Comparison of ENCODE assay signal across 8 cellular contexts in genomic region chr5:172984244-172984953, GRCh38. TPM values are rescaled to one million over a fixed set of nuclear protein-coding genes. Genes with fewer than 3 reads are reported as not detected.
A peak's percentile ranks its signal among the peaks of the same experiment; 100 is the strongest.
DNase-seq lines count a peak whose midpoint lies in the region; ATAC-seq and TF ChIP-seq lines count a peak whose summit lies in the region.

No MANE protein-coding gene starts in this region.

- DNase-seq in NCI-H2227 (lab: John Stamatoyannopoulos, UW; ENCODE audit: unreplicated experiment): peak; percentile 66
- no peak for DNase-seq in NCI-H2227 treated with DMSO at 0.1 percent for 48 hours (lab: John Stamatoyannopoulos, UW)
- DNase-seq in NCI-H2107 (lab: John Stamatoyannopoulos, UW): peak; percentile 21
- DNase-seq in WTC11 (ENCODE audit: low spot score): peak; percentile 68
- DNase-seq in cardiac fibroblast (ENCODE audit: low read depth in 2 of 2): peak; percentile 91 to 92
- DNase-seq in iris pigment epithelial cell (ENCODE audit: low read depth): peak; percentile 97
- DNase-seq in stimulated activated CD4-positive, alpha-beta T cell treated with anti-CD3 and anti-CD28 coated beads, Interleukin-12 subunit alpha, Interleukin-12 subunit beta, amount 100 ng/mL, for 4 hours: peak; percentile 60

- no peaks in the 10 kb centered on the region for H3K36me3 Mint-ChIP-seq in WTC11

- POLR2A ChIA-PET in WTC11 (lab: Charles Lee): interaction anchor here (0.6 to 1.8 kb wide), 5 partner anchors 25 to 345 kb away, joined by 3 to 14 read pairs (median 7); partner anchors contain the start of genes BNIP1, RPL26L1 and STC2

- CTCF ChIA-PET in WTC11 (lab: Charles Lee): interaction anchor here (0.5 to 2.0 kb wide), 25 partner anchors 13 to 553 kb away, joined by 3 to 28 read pairs (median 5); partner anchors contain the start of genes BNIP1, DUSP1, NKX2-5 and RPL26L1

- ATAC-seq in HG02973 (IDR thresholded peaks at IDR 0.05; ENCODE audit: unreplicated experiment): peak; percentile 67
- peak; percentile 73 for ATAC-seq in WTC11

- peak overlapping the region; percentile 97 to 99 for H3K4me3 ChIP-seq in cardiac fibroblast (replicated peaks in 1 of 2; ENCODE audit: low read depth in 2 of 2, low read length in 2 of 2)

- TF ChIP-seq CTCF in WTC11 (IDR thresholded peaks at IDR 0.05) (no peak), cardiac fibroblast (IDR thresholded peaks at IDR 0.05; ENCODE audit: low read depth, low read length) (peak; percentile 73)

- H3K9me3 Mint-ChIP-seq in WTC11: no peaks in the 10 kb centered on the region

- H3K27me3 Mint-ChIP-seq in WTC11 (ENCODE audit: low read depth): peaks cover 3% of the 10 kb centered on the region; the same call in 1 of the 2 replicates

- peak overlapping the region; percentile 97 for H3K27ac Mint-ChIP-seq in WTC11

- peak overlapping the region; percentile 98 for H3K4me3 Mint-ChIP-seq in WTC11

- peaks cover 9% of the 10 kb centered on the region for H3K4me1 Mint-ChIP-seq in WTC11

TF ChIP-seq in WTC11, 78 proteins besides CTCF, POLR2A, EP300 and RAD21:
- 0 out of 2 replicates have a peak, but pooled peaks have one; percentile 4 for TF ChIP-seq FOXP1 (CRISPR knock-in tag; IDR thresholded peaks at IDR 0.05; ENCODE audit: borderline replicate concordance)
- TF ChIP-seq, protein P1, sequence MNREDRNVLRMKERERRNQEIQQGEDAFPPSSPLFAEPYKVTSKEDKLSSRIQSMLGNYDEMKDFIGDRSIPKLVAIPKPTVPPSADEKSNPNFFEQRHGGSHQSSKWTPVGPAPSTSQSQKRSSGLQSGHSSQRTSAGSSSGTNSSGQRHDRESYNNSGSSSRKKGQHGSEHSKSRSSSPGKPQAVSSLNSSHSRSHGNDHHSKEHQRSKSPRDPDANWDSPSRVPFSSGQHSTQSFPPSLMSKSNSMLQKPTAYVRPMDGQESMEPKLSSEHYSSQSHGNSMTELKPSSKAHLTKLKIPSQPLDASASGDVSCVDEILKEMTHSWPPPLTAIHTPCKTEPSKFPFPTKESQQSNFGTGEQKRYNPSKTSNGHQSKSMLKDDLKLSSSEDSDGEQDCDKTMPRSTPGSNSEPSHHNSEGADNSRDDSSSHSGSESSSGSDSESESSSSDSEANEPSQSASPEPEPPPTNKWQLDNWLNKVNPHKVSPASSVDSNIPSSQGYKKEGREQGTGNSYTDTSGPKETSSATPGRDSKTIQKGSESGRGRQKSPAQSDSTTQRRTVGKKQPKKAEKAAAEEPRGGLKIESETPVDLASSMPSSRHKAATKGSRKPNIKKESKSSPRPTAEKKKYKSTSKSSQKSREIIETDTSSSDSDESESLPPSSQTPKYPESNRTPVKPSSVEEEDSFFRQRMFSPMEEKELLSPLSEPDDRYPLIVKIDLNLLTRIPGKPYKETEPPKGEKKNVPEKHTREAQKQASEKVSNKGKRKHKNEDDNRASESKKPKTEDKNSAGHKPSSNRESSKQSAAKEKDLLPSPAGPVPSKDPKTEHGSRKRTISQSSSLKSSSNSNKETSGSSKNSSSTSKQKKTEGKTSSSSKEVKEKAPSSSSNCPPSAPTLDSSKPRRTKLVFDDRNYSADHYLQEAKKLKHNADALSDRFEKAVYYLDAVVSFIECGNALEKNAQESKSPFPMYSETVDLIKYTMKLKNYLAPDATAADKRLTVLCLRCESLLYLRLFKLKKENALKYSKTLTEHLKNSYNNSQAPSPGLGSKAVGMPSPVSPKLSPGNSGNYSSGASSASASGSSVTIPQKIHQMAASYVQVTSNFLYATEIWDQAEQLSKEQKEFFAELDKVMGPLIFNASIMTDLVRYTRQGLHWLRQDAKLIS (CRISPR knock-in tag; IDR thresholded peaks at IDR 0.05; ENCODE audit: borderline replicate concordance): 0 out of 2 replicates have a peak, but pooled peaks have one; percentile 5
- TF ChIP-seq, protein P2, sequence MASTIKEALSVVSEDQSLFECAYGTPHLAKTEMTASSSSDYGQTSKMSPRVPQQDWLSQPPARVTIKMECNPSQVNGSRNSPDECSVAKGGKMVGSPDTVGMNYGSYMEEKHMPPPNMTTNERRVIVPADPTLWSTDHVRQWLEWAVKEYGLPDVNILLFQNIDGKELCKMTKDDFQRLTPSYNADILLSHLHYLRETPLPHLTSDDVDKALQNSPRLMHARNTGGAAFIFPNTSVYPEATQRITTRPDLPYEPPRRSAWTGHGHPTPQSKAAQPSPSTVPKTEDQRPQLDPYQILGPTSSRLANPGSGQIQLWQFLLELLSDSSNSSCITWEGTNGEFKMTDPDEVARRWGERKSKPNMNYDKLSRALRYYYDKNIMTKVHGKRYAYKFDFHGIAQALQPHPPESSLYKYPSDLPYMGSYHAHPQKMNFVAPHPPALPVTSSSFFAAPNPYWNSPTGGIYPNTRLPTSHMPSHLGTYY (CRISPR knock-in tag; IDR thresholded peaks at IDR 0.05): no peak

RNA-seq across cellular contexts. Expression of gene ATP6V0E1, which starts 0.8 kb away (rescaled TPM):
- total RNA-seq in WTC11 (2021): 72.7 to 80.9 TPM (median 77.1 TPM) in 3 replicates

RNA-seq across cellular contexts. Expression of gene RPL26L1, which starts 25.2 kb away (rescaled TPM):
- 46.2 to 52.2 TPM (median 51.9 TPM) in 3 replicates for total RNA-seq in WTC11 (2021)
